Comparison of ENCODE assay signal across 18 cellular contexts in the genomic region with DNA sequence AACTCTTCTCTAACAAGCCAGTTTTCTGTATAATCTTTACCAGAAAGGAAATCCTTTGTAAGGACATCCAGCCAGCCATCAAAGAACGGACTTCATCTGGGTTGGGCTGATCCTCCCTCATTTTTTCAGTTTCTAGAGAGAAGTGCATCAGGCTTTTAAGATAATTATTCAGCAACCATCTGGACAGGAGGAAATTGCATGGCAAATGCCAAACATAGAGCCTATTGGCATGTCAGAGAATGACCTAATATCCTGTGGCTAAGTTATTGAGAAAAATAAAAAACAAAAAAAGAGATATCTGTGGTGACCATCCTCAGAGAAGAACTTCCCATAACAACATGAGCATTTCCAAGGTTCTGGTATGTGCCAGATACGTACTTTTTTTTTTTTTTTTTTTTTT.
DNase-seq lines count a peak whose midpoint lies in the region; ATAC-seq and FAIRE-seq lines count a peak whose summit lies in the region.
"Had no signal": no experiment of that assay in that cellular context is flagged by ENCODE, and none has a peak within 500 bp of the region (broad histone marks: within the 10 kb centered on the region; RNA-seq: fewer than 3 reads in every experiment).

No MANE protein-coding gene starts in this region.

- DNase-seq in CD1c-positive myeloid dendritic cell (ENCODE audit: extremely low spot score) (peak; percentile 1), HT1080 (ENCODE audit: low read depth) (peak; percentile 88), RCC 7860 (ENCODE audit: low spot score) (peak; percentile 4), foreskin melanocyte (peak; percentile 60), SIG-M5 treated with dmso at 0.1 percent for 504 hours (lab: John Stamatoyannopoulos, UW; ENCODE audit: unreplicated experiment) (no peak), NCI-H1105 treated with DMSO at 0.1 percent for 48 hours (lab: John Stamatoyannopoulos, UW) (no peak)
- DNase-seq: activated CD4-positive, alpha-beta T cell treated with anti-CD3 and anti-CD28 coated beads, Interleukin-2, amount 10 ng/mL, durations not matched to agents 24 days and 14 days; activated CD8-positive, alpha-beta memory T cell treated with anti-CD3 and anti-CD28 coated beads, Interleukin-2, amount 50 U/mL, for 48 hours; DMS53; heart right ventricle; immature natural killer cell; NCI-H1930; small intestine; stimulated activated CD4-positive, alpha-beta T cell treated with anti-CD3 and anti-CD28 coated beads, Interleukin-2, amount 100 ng/mL, for 48 hours; T-cell; trophoblast cell had no signal

- no peak for ATAC-seq in GM19351 (IDR thresholded peaks at IDR 0.05; ENCODE audit: unreplicated experiment)
- ATAC-seq: esophagus mucosa, heart right ventricle, T-cell had no signal

- FAIRE-seq in RCC 7860 (lab: Jason Lieb, UNC): no peak
- FAIRE-seq: small intestine had no signal

Comparison
In these comparisons a context has a peak if more than half of its experiments do, and no peak if none do; other contexts are left out.
1. DNase-seq: peak in CD1c-positive myeloid dendritic cell (single experiment), HT1080 (single experiment), RCC 7860 (single experiment) and foreskin melanocyte (single experiment); none in SIG-M5 treated with dmso at 0.1 percent for 504 hours (single experiment) and NCI-H1105 treated with DMSO at 0.1 percent for 48 hours (single experiment).